Comparison of ENCODE assay signal across 21 cellular contexts in the genomic region with DNA sequence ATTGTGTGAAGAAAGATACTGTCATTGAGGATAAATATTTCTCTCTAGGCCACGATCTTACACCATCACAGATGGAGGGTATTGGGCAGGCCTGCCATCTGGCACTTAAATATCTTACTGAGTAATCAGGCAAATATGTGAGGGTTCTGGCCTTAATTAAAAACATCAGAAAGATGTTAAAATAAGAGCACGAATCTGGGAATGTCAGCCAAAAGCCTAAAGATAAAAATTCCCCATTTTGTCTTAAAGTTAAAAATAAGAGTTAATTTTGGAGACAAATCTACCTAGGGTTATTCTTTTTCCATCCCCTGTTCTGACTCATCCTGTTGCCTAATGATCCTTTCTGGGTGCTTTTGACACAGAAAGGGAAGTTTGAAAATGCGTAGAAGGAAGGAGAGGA.
DNase-seq lines count a peak whose midpoint lies in the region; ATAC-seq and TF ChIP-seq lines count a peak whose summit lies in the region.
"Had no signal": no experiment of that assay in that cellular context is flagged by ENCODE, and none has a peak within 500 bp of the region (broad histone marks: within the 10 kb centered on the region; RNA-seq: fewer than 3 reads in every experiment).

No MANE protein-coding gene starts in this region.

- ATAC-seq in HG03159 (IDR thresholded peaks at IDR 0.05; ENCODE audit: unreplicated experiment): no peak
- ATAC-seq: Right ventricle myocardium inferior had no signal

- DNase-seq in AG08396 (ENCODE audit: low spot score): peak; percentile 9
- DNase-seq in GM04504 (ENCODE audit: low read depth): peak; percentile 83
- peak; percentile 58 to 80 for DNase-seq in NCI-H524 (lab: John Stamatoyannopoulos, UW)
- peak; percentile 91 for DNase-seq in fibroblast of gingiva (ENCODE audit: low read depth)
- no peak for DNase-seq in type B pancreatic cell (ENCODE audit: extremely low spot score, unreplicated experiment)
- DNase-seq in effector CD4-positive, alpha-beta T cell: no peak
- no peak for DNase-seq in glomerular visceral epithelial cell (ENCODE audit: extremely low spot score)
- DNase-seq: activated CD4-positive, alpha-beta T cell treated with anti-CD3 and anti-CD28 coated beads for 4 hours; activated CD8-positive, alpha-beta memory T cell treated with anti-CD3 and anti-CD28 coated beads, Interleukin-2, amount 50 U/mL, for 48 hours; activated naive CD4-positive, alpha-beta T cell; Calu3; cortex of kidney; hypothalamus; kidney glomerular epithelial cell; midbrain; NCI-H1092; retina; stomach had no signal

- no peaks in the 10 kb centered on the region for H3K27me3 Mint-ChIP-seq in type B pancreatic cell

- TF ChIP-seq CTCF in type B pancreatic cell (conservative IDR thresholded peaks at IDR 0.05): no peak

- H3K27ac Mint-ChIP-seq in type B pancreatic cell: no peak overlapping the region
- H3K27ac Mint-ChIP-seq: neural progenitor cell had no signal

- no peaks in the 10 kb centered on the region for H3K9me3 Mint-ChIP-seq in type B pancreatic cell
- H3K9me3 Mint-ChIP-seq: neural progenitor cell had no signal

- no peaks in the 10 kb centered on the region for H3K36me3 Mint-ChIP-seq in type B pancreatic cell
- H3K36me3 Mint-ChIP-seq: neural progenitor cell had no signal

- no peak overlapping the region for H3K4me3 Mint-ChIP-seq in type B pancreatic cell
- H3K4me3 Mint-ChIP-seq: neural progenitor cell had no signal

- no peaks in the 10 kb centered on the region for H3K4me1 Mint-ChIP-seq in type B pancreatic cell (ENCODE audit: unreplicated experiment)
- H3K4me1 Mint-ChIP-seq: neural progenitor cell had no signal

Comparison
In these comparisons a context has a peak if more than half of its experiments do, and no peak if none do; other contexts are left out.
1. DNase-seq: peak in AG08396 (single experiment), GM04504 (single experiment), NCI-H524 (2 of 2) and fibroblast of gingiva (single experiment); none in type B pancreatic cell (single experiment), effector CD4-positive, alpha-beta T cell (single experiment) and glomerular visceral epithelial cell (single experiment).